In genomic region chr17:45247429-45248131, GRCh38 we compare ENCODE assay signal across 9 cellular contexts. TPM values are rescaled to one million over a fixed set of nuclear protein-coding genes. Genes with fewer than 3 reads are reported as not detected.
A peak's percentile ranks its signal among the peaks of the same experiment; 100 is the strongest.
DNase-seq lines count a peak whose midpoint lies in the region; ATAC-seq and TF ChIP-seq lines count a peak whose summit lies in the region.
"Had no signal": no experiment of that assay in that cellular context is flagged by ENCODE, and none has a peak within 500 bp of the region (broad histone marks: within the 10 kb centered on the region; RNA-seq: fewer than 3 reads in every experiment).

No MANE protein-coding gene starts in this region.

- H3K4me3 ChIP-seq in Karpas-422 (ENCODE audit: low read length) (peak overlapping the region; percentile 94), tibial artery (peak overlapping the region; percentile 46 to 60)

- peak overlapping the region; percentile 92 for H3K4me2 ChIP-seq in Karpas-422 (ENCODE audit: low read depth, low read length, poor library complexity, severe bottlenecking)

- DNase-seq in DMS53 treated with DMSO at 0.1 percent for 48 hours (lab: John Stamatoyannopoulos, UW; ENCODE audit: unreplicated experiment) (peak; percentile 100), Karpas-422 (peak; percentile 99), RPMI8226 (peak; percentile 97), foreskin keratinocyte (peak; percentile 73 to 84), omental fat pad (ENCODE audit: low spot score) (peak; percentile 80), tibial artery (peak; percentile 68 to 87)
- DNase-seq in activated effector memory CD4-positive, alpha-beta T cell treated with anti-CD3 and anti-CD28 coated beads, Interleukin-2, amount 50 U/mL, for 16 hours: peak; percentile 99

- H3K9me2 ChIP-seq in Karpas-422 (replicated peaks; ENCODE audit: insufficient read depth, low read length): no peaks in the 10 kb centered on the region

- ATAC-seq in GM21786 (IDR thresholded peaks at IDR 0.05; ENCODE audit: unreplicated experiment) (peak; percentile 74), foreskin keratinocyte (peak; percentile 85), omental fat pad (ENCODE audit: low FRiP score) (peak; percentile 83)

- H3K27me3 ChIP-seq in Karpas-422 (ENCODE audit: low read length): no peaks in the 10 kb centered on the region
- no peaks in the 10 kb centered on the region for H3K27me3 ChIP-seq in foreskin keratinocyte
- H3K27me3 ChIP-seq in tibial artery: peaks cover 0 to 45% of the 10 kb centered on the region in 2 donors

- peak overlapping the region; percentile 72 for H3K27ac ChIP-seq in Karpas-422 (ENCODE audit: low read length)
- H3K27ac ChIP-seq in foreskin keratinocyte: peak overlapping the region; percentile 17
- H3K27ac ChIP-seq in tibial artery: no peak overlapping the region

- H3K36me3 ChIP-seq in Karpas-422 (ENCODE audit: insufficient read depth, low read length) (no peaks in the 10 kb centered on the region), tibial artery (peaks cover 0 to 14% (median 0%) of the 10 kb centered on the region in 3 donors)

- peak overlapping the region; percentile 91 for H3K9ac ChIP-seq in Karpas-422 (ENCODE audit: low read length)

- H2AFZ ChIP-seq in Karpas-422 (ENCODE audit: low read length): peak overlapping the region; percentile 88

- H3K9me3 ChIP-seq in Karpas-422 (ENCODE audit: low read length) (no peaks in the 10 kb centered on the region), tibial artery (no peaks in the 10 kb centered on the region)

- H4K20me1 ChIP-seq in Karpas-422 (ENCODE audit: insufficient read depth, low read depth, low read length): no peaks in the 10 kb centered on the region

- peaks cover 8% of the 10 kb centered on the region for H3K79me2 ChIP-seq in Karpas-422 (ENCODE audit: low read length)

- intact Hi-C loops in tibial artery (cut with DNase I; ENCODE audit: low total_unique reads): no loop called here

- TF ChIP-seq CTCF in foreskin keratinocyte (conservative IDR thresholded peaks at IDR 0.05) (no peak), omental fat pad (IDR thresholded peaks at IDR 0.05) (no peak), tibial artery (IDR thresholded peaks at IDR 0.05) (no peak)

- H3K4me1 ChIP-seq in Karpas-422 (ENCODE audit: low read length) (peaks cover 18% of the 10 kb centered on the region), foreskin keratinocyte (peaks cover 4% of the 10 kb centered on the region), tibial artery (peaks cover 0 to 19% (median 18%) of the 10 kb centered on the region in 4 donors)

RNA-seq across cellular contexts. Expression of gene SPATA32, which starts 14.3 kb away (rescaled TPM):
- total RNA-seq in Karpas-422 (2014; rRNA removed; shearing (Covaris generic); ENCODE audit: low replicate concordance): not detected in 2 replicates
- not detected in 2 replicates for total RNA-seq in foreskin keratinocyte
- polyA plus RNA-seq in foreskin keratinocyte: not detected in 2 replicates
- total RNA-seq in omental fat pad: under 1 TPM in 1 of 4 donors, not detected in 3; 0.65 TPM
- total RNA-seq: temporal lobe had no signal

RNA-seq across cellular contexts. Expression of gene FMNL1, which starts 25.9 kb away (rescaled TPM):
- not detected in 2 replicates for total RNA-seq in Karpas-422 (2014; rRNA removed; shearing (Covaris generic); ENCODE audit: low replicate concordance)
- total RNA-seq in foreskin keratinocyte (0.48 and 1.6 TPM in 2 replicates), omental fat pad (10 to 100 TPM; 19.7 to 56.4 (median 38.8) TPM)
- 0.91 and 2.0 TPM in 2 replicates for polyA plus RNA-seq in foreskin keratinocyte

Comparison
In these comparisons a context has a peak if more than half of its experiments do, and no peak if none do; other contexts are left out.
1. H3K27ac ChIP-seq: peak in Karpas-422 (single experiment) and foreskin keratinocyte (single experiment); none in tibial artery (0 of 2).
2. Peak in every context shown above with its lines, with median percentiles within 50 percentile points of each other: DNase-seq and ATAC-seq.